28 cellular contexts compared by ENCODE assay signal in the genomic region with DNA sequence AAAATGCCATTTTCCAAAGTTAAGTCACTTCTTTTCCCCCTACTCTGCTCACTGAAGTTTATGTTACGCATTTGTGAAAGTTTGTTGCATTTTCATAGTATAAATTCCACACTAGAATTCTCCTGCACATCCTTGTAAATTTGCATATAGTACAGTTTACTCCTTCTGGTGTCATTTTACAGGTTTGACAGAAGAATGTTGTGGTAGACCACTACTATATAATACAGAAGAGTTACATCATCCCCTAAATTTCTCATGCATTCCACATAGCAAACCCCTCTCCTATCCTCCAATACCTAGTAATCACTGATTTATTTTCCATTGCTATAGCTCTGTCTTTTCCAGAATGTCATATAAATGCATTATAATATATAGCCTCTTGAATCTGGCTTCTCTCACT.
"Had no signal": no experiment of that assay in that cellular context is flagged by ENCODE, and none has a peak within 500 bp of the region (broad histone marks: within the 10 kb centered on the region; RNA-seq: fewer than 3 reads in every experiment).

No MANE protein-coding gene starts in this region.

- H3K27ac Mint-ChIP-seq: immature natural killer cell; naive thymus-derived CD8-positive, alpha-beta T cell; nephron progenitor cell; type B pancreatic cell had no signal

- H3K4me3 ChIP-seq: coronary artery, esophagus squamous epithelium, lower lobe of right lung, prostate gland, right atrium auricular region, smooth muscle cell, testis, tibial artery had no signal

- H3K4me1 ChIP-seq: esophagus squamous epithelium, lower lobe of right lung, prostate gland, right atrium auricular region, testis, tibial artery had no signal

- DNase-seq: dermis blood vessel endothelial cell; effector memory CD4-positive, alpha-beta T cell; esophagus squamous epithelium; foreskin melanocyte; hypothalamus; immature natural killer cell; islet precursor cell; kidney glomerular epithelial cell; left ventricle myocardium superior; lower lobe of right lung; naive thymus-derived CD8-positive, alpha-beta T cell; nephron progenitor cell; nucleus accumbens; stimulated activated CD4-positive, alpha-beta T cell treated with anti-CD3 and anti-CD28 coated beads, Interleukin-12 subunit alpha, Interleukin-12 subunit beta, amount 100 ng/mL, for 4 hours; stimulated activated CD4-positive, alpha-beta T cell treated with anti-CD3 and anti-CD28 coated beads, Interleukin-1b, Interleukin-23, amount 100 ng/mL, for 48 hours; stimulated activated CD4-positive, alpha-beta T cell treated with anti-CD3 and anti-CD28 coated beads, Interleukin-4, amount 100 ng/mL, for 1 hour; stimulated activated CD8-positive, alpha-beta memory T cell treated with anti-CD3 and anti-CD28 coated beads, Interleukin-4, amount 100 ng/mL, for 48 hours; stimulated activated naive CD8-positive, alpha-beta T cell treated with anti-CD3 and anti-CD28 coated beads, Interleukin-15, Interleukin-2, amounts not matched to agents 100 U/mL and 50 U/mL, for 24 hours; substantia nigra; testis; tibial artery had no signal

- FAIRE-seq: endothelial cell of umbilical vein had no signal

- H3K36me3 ChIP-seq: esophagus squamous epithelium, lower lobe of right lung, prostate gland, right atrium auricular region, tibial artery had no signal

- ATAC-seq: left ventricle myocardium superior; lower lobe of right lung; naive thymus-derived CD8-positive, alpha-beta T cell; sciatic nerve; stimulated activated naive CD8-positive, alpha-beta T cell treated with anti-CD3 and anti-CD28 coated beads, Interleukin-15, Interleukin-2, amounts not matched to agents 100 U/mL and 50 U/mL, for 24 hours had no signal

- H3K4me2 ChIP-seq: smooth muscle cell had no signal

- H3K27me3 ChIP-seq: esophagus squamous epithelium, right atrium auricular region, testis, tibial artery had no signal

- H3K9me3 ChIP-seq: lower lobe of right lung, prostate gland, testis, tibial artery had no signal

- H3K36me3 Mint-ChIP-seq: immature natural killer cell, type B pancreatic cell had no signal

- H3K4me3 Mint-ChIP-seq: immature natural killer cell; naive thymus-derived CD8-positive, alpha-beta T cell; nephron progenitor cell; type B pancreatic cell had no signal

- H3K9me3 Mint-ChIP-seq: type B pancreatic cell had no signal

- H3K4me1 Mint-ChIP-seq: immature natural killer cell; naive thymus-derived CD8-positive, alpha-beta T cell had no signal

- H3K27ac ChIP-seq: coronary artery, esophagus squamous epithelium, lower lobe of right lung, prostate gland, right atrium auricular region, testis, tibial artery had no signal
